In genomic region chr19:4065430-4066175, GRCh38 we compare ENCODE assay signal across 8 cellular contexts. TPM values are rescaled to one million over a fixed set of nuclear protein-coding genes. Genes with fewer than 3 reads are reported as not detected.
DNase-seq lines count a peak whose midpoint lies in the region; ATAC-seq and TF ChIP-seq lines count a peak whose summit lies in the region.

No MANE protein-coding gene starts in this region.

- H3K4me1 ChIP-seq in OCI-LY7 (ENCODE audit: insufficient read depth, low read length, poor library complexity, severe bottlenecking) = peaks cover 51% of the 10 kb centered on the region

- no peak overlapping the region for H2AFZ ChIP-seq in OCI-LY7 (ENCODE audit: low read length)

- peak; percentile 63 for ATAC-seq in GM21576 (IDR thresholded peaks at IDR 0.05; ENCODE audit: unreplicated experiment)

- peaks cover 10 to 22% (median 12%) of the 10 kb centered on the region in 3 donors for H3K4me1 Mint-ChIP-seq in IgD-negative memory B cell

- POLR2A ChIA-PET in OCI-LY7 (lab: Charles Lee) = no interaction called here

- no peaks in the 10 kb centered on the region for H3K9me3 ChIP-seq in OCI-LY7 (ENCODE audit: low read length)

- H3K9me3 Mint-ChIP-seq in IgD-negative memory B cell = no peaks in the 10 kb centered on the region

- no peak for TF ChIP-seq CTCF in OCI-LY7 (conservative IDR thresholded peaks at IDR 0.05; ENCODE audit: low read length)

- BruUV-seq in OCI-LY7 (replicated peaks; lab: Mats Ljungman, UMichigan) = no TSS peak

- H4K20me1 ChIP-seq in OCI-LY7 (ENCODE audit: insufficient read depth, low read length) = peaks cover 34% of the 10 kb centered on the region

- H3K27me3 Mint-ChIP-seq in IgD-negative memory B cell = no peaks in the 10 kb centered on the region

- H3K36me3 ChIP-seq in OCI-LY7 (ENCODE audit: insufficient read depth, low read length) = peaks cover 37% of the 10 kb centered on the region

- H3K9me2 ChIP-seq in OCI-LY7 (ENCODE audit: insufficient read depth, low read length) = no peaks in the 10 kb centered on the region

- intact Hi-C loops in OCI-LY7 (cut with micrococcal nuclease; ENCODE audit: unreplicated experiment) = loop anchor here (1.0 to 5.0 kb wide), 5 partner anchors 49 to 181 kb away; partner anchors contain the start of genes PIAS4 and YJU2

- DNase-seq in DMS153 (lab: John Stamatoyannopoulos, UW) (peak; percentile 87), OCI-LY7 (ENCODE audit: low spot score) (peak; percentile 98), activated T-cell treated with anti-CD3 and anti-CD28 coated beads for 48 hours (ENCODE audit: low read depth) (peak; percentile 98), epithelial cell of prostate (ENCODE audit: low read depth, low spot score) (peak; percentile 88), myocyte (ENCODE audit: low read depth) (peak; percentile 96)
- peak; percentile 89 to 98 for DNase-seq in stimulated activated CD8-positive, alpha-beta memory T cell treated with anti-CD3 and anti-CD28 coated beads, Interleukin-7, amount 100 ng/mL, for 4 hours (ENCODE audit: low read depth in 2 of 2)

- H3K27ac Mint-ChIP-seq in IgD-negative memory B cell = peak overlapping the region in 1 of 3 donors; percentile 73

- H3K36me3 Mint-ChIP-seq in IgD-negative memory B cell = peaks cover 3% of the 10 kb centered on the region

- H3K79me2 ChIP-seq in OCI-LY7 (ENCODE audit: insufficient read depth, low read depth, low read length) = peaks cover 45% of the 10 kb centered on the region

- H3K4me3 ChIP-seq in OCI-LY7 (ENCODE audit: low read depth, low read length, poor library complexity, severe bottlenecking) = peak overlapping the region; percentile 100

- CTCF ChIA-PET in OCI-LY7 (lab: Charles Lee; ENCODE audit: unreplicated experiment) = no interaction called here

- H3K4me3 Mint-ChIP-seq in IgD-negative memory B cell = peak overlapping the region; percentile 65 to 90 (median 80)

- no peak overlapping the region for H3K4me2 ChIP-seq in OCI-LY7 (ENCODE audit: low read length)

- H3K27ac ChIP-seq in OCI-LY7 (ENCODE audit: low read depth, low read length, poor library complexity, severe bottlenecking) (no peak overlapping the region), epithelial cell of prostate (peak overlapping the region; percentile 89)

RNA-seq across cellular contexts. Expression of gene ZBTB7A, which starts 1.1 kb away (rescaled TPM):
- 75.7 TPM for polyA plus RNA-seq in IgD-negative memory B cell
- 13.1 and 17.2 TPM in 2 replicates for total RNA-seq in OCI-LY7 (2014; rRNA removed; shearing (Covaris generic))
- total RNA-seq in OCI-LY7 (2022) (29.3 and 31.2 TPM in 2 replicates), myocyte (30.1 and 37.1 TPM in 2 replicates)
- polyA plus RNA-seq in myocyte (2012) = 17.0 TPM

RNA-seq across cellular contexts. Expression of gene PIAS4, which starts 58.1 kb away (rescaled TPM):
- 8.9 TPM for polyA plus RNA-seq in IgD-negative memory B cell
- 25.3 and 31.5 TPM in 2 replicates for total RNA-seq in OCI-LY7 (2014; rRNA removed; shearing (Covaris generic))
- total RNA-seq in OCI-LY7 (2022) (34.4 and 35.0 TPM in 2 replicates), myocyte (18.0 and 22.2 TPM in 2 replicates)
- polyA plus RNA-seq in myocyte (2012) = 19.8 TPM

RNA-seq across cellular contexts. Expression of gene MAP2K2, which starts 58.3 kb away (rescaled TPM):
- polyA plus RNA-seq in IgD-negative memory B cell = 69.1 TPM
- total RNA-seq in OCI-LY7 (2014; rRNA removed; shearing (Covaris generic)) = 84.7 and 105 TPM in 2 replicates
- total RNA-seq in OCI-LY7 (2022) = 116 and 120 TPM in 2 replicates
- total RNA-seq in myocyte = 201 and 224 TPM in 2 replicates
- polyA plus RNA-seq in myocyte (2012) = 203 TPM
